8 cellular contexts compared by ENCODE assay signal in genomic region chr3:27533718-27534578, GRCh38. TPM values are rescaled to one million over a fixed set of nuclear protein-coding genes. Genes with fewer than 3 reads are reported as not detected.
A peak's percentile ranks its signal among the peaks of the same experiment; 100 is the strongest.
DNase-seq lines count a peak whose midpoint lies in the region; ATAC-seq, FAIRE-seq and TF ChIP-seq lines count a peak whose summit lies in the region.

No MANE protein-coding gene starts in this region.

- intact Hi-C loops in mammary epithelial cell (cut with micrococcal nuclease), result loop anchor here (1.0 to 2.0 kb wide), 9 partner anchors 18 to 222 kb away; partner anchors contain the start of gene SLC4A7

- no peaks in the 10 kb centered on the region for H4K20me1 ChIP-seq in mammary epithelial cell (ENCODE audit: insufficient read depth, low read length)
- no peaks in the 10 kb centered on the region for H4K20me1 ChIP-seq in keratinocyte (ENCODE audit: control insufficient read depth, extremely low read depth, insufficient read depth, low read length)

- peak; percentile 68 to 75 for TF ChIP-seq CTCF in mammary epithelial cell (conservative IDR thresholded peaks at IDR 0.05 in 1 of 2, IDR thresholded peaks at IDR 0.05 in 1 of 2; ENCODE audit: extremely low read depth in 1 of 2, insufficient read depth in 1 of 2, low read depth in 1 of 2, low read length in 2 of 2)
- TF ChIP-seq CTCF in keratinocyte (optimal IDR thresholded peaks at IDR 0.05 in 1 of 3, IDR thresholded peaks at IDR 0.05 in 1 of 3, conservative IDR thresholded peaks at IDR 0.05 in 1 of 3; ENCODE audit: extremely low read depth in 1 of 3, insufficient read depth in 2 of 3, low read length in 3 of 3), result peak; percentile 48 to 93 (median 67)

- peak overlapping the region; percentile 85 for H3K4me2 ChIP-seq in mammary epithelial cell (ENCODE audit: insufficient read depth, low read depth, low read length)
- H3K4me2 ChIP-seq in keratinocyte (ENCODE audit: control insufficient read depth, extremely low read depth, insufficient read depth, low read depth, low read length), result peak overlapping the region; percentile 90

- H3K4me3 ChIP-seq in mammary epithelial cell (replicated peaks in 1 of 3; ENCODE audit: insufficient read depth in 1 of 3, low read depth in 2 of 3, low read length in 3 of 3) (peak overlapping the region in 1 of 3 experiments; percentile 37), keratinocyte (ENCODE audit: control insufficient read depth in 2 of 3, extremely low read depth in 1 of 3, insufficient read depth in 2 of 3, low read depth in 1 of 3, low read length in 3 of 3) (peak overlapping the region in 2 of 3 experiments; percentile 25 to 61)

- WGBS in mammary epithelial cell (ENCODE audit: low coverage, missing lambda C conversion rate), result 4% methylated on average over 9 of the region's 10 CpGs

- H3K4me1 ChIP-seq in mammary epithelial cell (ENCODE audit: insufficient read depth, low read length) (peaks cover 44% of the 10 kb centered on the region), keratinocyte (ENCODE audit: control insufficient read depth, extremely low read depth, insufficient read depth, low read length) (peaks cover 43% of the 10 kb centered on the region)

- CTCF ChIA-PET in mammary epithelial cell (lab: Charles Lee; ENCODE audit: low non-redundant PET), result no interaction called here

- H3K9ac ChIP-seq in mammary epithelial cell (ENCODE audit: insufficient read depth, low read length), result peak overlapping the region; percentile 66
- H3K9ac ChIP-seq in keratinocyte (ENCODE audit: control insufficient read depth, extremely low read depth, insufficient read depth, low read length), result peak overlapping the region; percentile 74

- in situ Hi-C loops in mammary epithelial cell (cut with MboI; ENCODE audit: low sequenced_read_pairs in 2 of 2), result loop anchor here in 1 of 2 donors (25.0 kb wide), 1 partner anchor 128 kb away; no protein-coding TSS in a partner anchor

- no peaks in the 10 kb centered on the region for H3K36me3 ChIP-seq in mammary epithelial cell (ENCODE audit: insufficient read depth, low read length)
- H3K36me3 ChIP-seq in keratinocyte (ENCODE audit: control insufficient read depth in 2 of 2, extremely low read depth in 1 of 2, insufficient read depth in 2 of 2, low read length in 2 of 2), result no peaks in the 10 kb centered on the region

- H3K9me1 ChIP-seq in keratinocyte (ENCODE audit: control insufficient read depth, extremely low read depth, insufficient read depth, low read length), result no peaks in the 10 kb centered on the region

- H3K79me2 ChIP-seq in mammary epithelial cell (ENCODE audit: insufficient read depth, low read length) (no peaks in the 10 kb centered on the region), keratinocyte (ENCODE audit: control insufficient read depth, insufficient read depth, low read length) (no peaks in the 10 kb centered on the region)

- BruUV-seq in mammary epithelial cell (replicated peaks; lab: Mats Ljungman, UMichigan), result no TSS peak

- dilution Hi-C loops in mammary epithelial cell (cut with HindIII; ENCODE audit: low sequenced_read_pairs), result loop anchor here (5.0 to 10.0 kb wide), 3 partner anchors 47 to 131 kb away; no protein-coding TSS in a partner anchor
- dilution Hi-C loops in keratinocyte (cut with MboI; ENCODE audit: extremely low pct_ligation_motif_present, low sequenced_read_pairs), result no loop called here

- peak; percentile 74 to 82 for ATAC-seq in activated CD4-positive, CD25-positive, alpha-beta regulatory T cell treated with anti-CD3 and anti-CD28 coated beads, Interleukin-2, amount 50 U/mL, for 24 hours
- ATAC-seq in HG03039 (IDR thresholded peaks at IDR 0.05; ENCODE audit: unreplicated experiment) (peak; percentile 58), HG03457 (IDR thresholded peaks at IDR 0.05; ENCODE audit: unreplicated experiment) (no peak)

- no peaks in the 10 kb centered on the region for H3K27me3 ChIP-seq in mammary epithelial cell (ENCODE audit: insufficient read depth, low read length)
- no peaks in the 10 kb centered on the region for H3K27me3 ChIP-seq in keratinocyte (ENCODE audit: control insufficient read depth, extremely low read depth, insufficient read depth, low read length)

- peak; percentile 95 for FAIRE-seq in keratinocyte (lab: Jason Lieb, UNC)

- H2AFZ ChIP-seq in mammary epithelial cell (ENCODE audit: low read depth, low read length) (peak overlapping the region; percentile 38), keratinocyte (ENCODE audit: control insufficient read depth, low read length) (no peak overlapping the region)

- H3K9me3 ChIP-seq in mammary epithelial cell (replicated peaks; ENCODE audit: insufficient read depth, low read length) (no peaks in the 10 kb centered on the region), keratinocyte (ENCODE audit: control insufficient read depth, low read depth, low read length) (no peaks in the 10 kb centered on the region)

- DNase-seq in activated CD4-positive, CD25-positive, alpha-beta regulatory T cell (lab: John Stamatoyannopoulos, UW), result no peak
- peak; percentile 28 for DNase-seq in SHP77 treated with DMSO at 0.1 percent for 48 hours (lab: John Stamatoyannopoulos, UW)
- peak; percentile 100 for DNase-seq in mammary epithelial cell
- peak; percentile 95 for DNase-seq in keratinocyte (ENCODE audit: low read depth, low spot score)
- DNase-seq in stimulated activated CD4-positive, alpha-beta T cell treated with anti-CD3 and anti-CD28 coated beads, Interleukin-4, amount 100 ng/mL, for 24 hours, result peak; percentile 26

- H3K27ac ChIP-seq in mammary epithelial cell (ENCODE audit: insufficient read depth, low read depth, low read length), result peak overlapping the region; percentile 96
- H3K27ac ChIP-seq in keratinocyte (ENCODE audit: control insufficient read depth, insufficient read depth, low read length), result peak overlapping the region; percentile 98

RNA-seq across cellular contexts. Expression of gene SLC4A7, which starts 49.8 kb away (rescaled TPM):
- total RNA-seq in mammary epithelial cell, result 100 to 1,000 TPM in 1 of 2 donors, 10 to 100 TPM in 1; 95.4 to 123 TPM
- polyA plus RNA-seq in mammary epithelial cell, result 25.0 TPM
- 68.6 TPM for polyA minus RNA-seq in mammary epithelial cell
- 13.6 to 28.5 TPM (median 18.8 TPM) in 3 replicates for polyA plus RNA-seq in keratinocyte
- polyA plus RNA-seq in keratinocyte (2011; ENCODE audit: low read depth), result 169 TPM
- polyA plus RNA-seq in keratinocyte (2011; cell fraction: cytosol; rRNA removed), result 3.2 and 7.2 TPM in 2 replicates
- 31.2 and 46.6 TPM in 2 replicates for polyA plus RNA-seq in keratinocyte (2011; cell fraction: nucleus; rRNA removed)
- polyA plus RNA-seq in keratinocyte (2012; ENCODE audit: low replicate concordance), result 18.2 and 22.8 TPM in 2 replicates
- polyA minus RNA-seq in keratinocyte, result 10.4 to 73.2 TPM (median 35.3 TPM) in 3 replicates
- polyA minus RNA-seq in keratinocyte (2011; cell fraction: cytosol; rRNA and poly(A)+ RNA removed), result 29.9 TPM
- polyA minus RNA-seq in keratinocyte (2011; cell fraction: nucleus; rRNA and poly(A)+ RNA removed), result 87.9 and 147 TPM in 2 replicates

Comparison
In these comparisons a context has a peak if more than half of its experiments do, and no peak if none do; other contexts are left out.
1. DNase-seq: peak in SHP77 treated with DMSO at 0.1 percent for 48 hours (single experiment), mammary epithelial cell (single experiment), keratinocyte (single experiment) and stimulated activated CD4-positive, alpha-beta T cell treated with anti-CD3 and anti-CD28 coated beads, Interleukin-4, amount 100 ng/mL, for 24 hours (single experiment); none in activated CD4-positive, CD25-positive, alpha-beta regulatory T cell (0 of 4).